8 cellular contexts compared by ENCODE assay signal in the genomic region with DNA sequence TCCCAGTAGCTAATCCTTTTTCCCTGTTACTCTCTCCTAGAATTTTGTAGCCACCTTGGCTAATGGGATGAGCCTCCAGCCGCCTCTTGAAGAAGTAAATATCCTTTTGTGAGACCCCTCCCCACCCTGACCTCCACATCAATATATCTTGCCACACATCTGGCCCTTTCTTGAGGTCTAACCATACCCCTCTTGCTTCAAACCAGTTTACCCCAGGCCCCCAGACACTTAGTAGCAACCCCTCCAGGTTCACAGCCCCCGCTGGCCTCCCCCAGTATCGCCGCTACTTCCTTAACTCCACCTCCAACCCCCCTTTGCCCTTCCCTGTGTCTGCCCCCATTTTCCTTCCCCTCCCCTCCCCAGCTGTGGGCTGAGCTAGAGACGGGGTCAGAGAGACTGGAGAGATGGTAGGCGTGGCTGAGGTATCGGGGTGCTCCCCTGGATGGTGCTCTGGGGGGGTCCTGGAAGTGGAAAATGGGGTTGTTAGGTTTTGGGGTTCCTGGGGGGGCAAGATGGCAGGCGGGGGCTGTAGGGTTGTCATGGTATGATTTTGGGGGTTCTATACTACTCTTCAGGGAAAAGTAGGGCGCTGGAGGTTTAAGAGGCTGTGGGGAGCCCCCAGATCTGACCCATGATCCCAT. TPM values are rescaled to one million over a fixed set of nuclear protein-coding genes. Genes with fewer than 3 reads are reported as not detected.
A peak's percentile ranks its signal among the peaks of the same experiment; 100 is the strongest.
DNase-seq lines count a peak whose midpoint lies in the region; ATAC-seq and TF ChIP-seq lines count a peak whose summit lies in the region.

No MANE protein-coding gene starts in this region.

- no peak for DNase-seq in T-helper 2 cell treated with Interferon-gamma antibody and Interleukin-4, amounts not matched to agents 5 μg/mL and 100 μg/mL, for 36 hours (ENCODE audit: low spot score)
- DNase-seq in T-helper 2 cell (no peak), activated B cell treated with CpG ODN at 0.5 μM for 24 hours (no peak), stomach (no peak), LoVo (ENCODE audit: low spot score) (no peak)
- no peak for DNase-seq in stimulated activated CD4-positive, alpha-beta T cell treated with anti-CD3 and anti-CD28 coated beads, Interleukin-4, amount 100 ng/mL, for 24 hours

- ATAC-seq in activated B cell treated with CpG ODN at 0.5 μM for 24 hours (ENCODE audit: low read depth): no peak
- no peak for ATAC-seq in GM21576 (IDR thresholded peaks at IDR 0.05; ENCODE audit: unreplicated experiment)

- peak overlapping the region; percentile 21 for H3K4me3 Mint-ChIP-seq in T-helper 2 cell treated with Interferon-gamma antibody and Interleukin-4, amounts not matched to agents 5 μg/mL and 100 μg/mL, for 36 hours
- H3K4me3 Mint-ChIP-seq in activated B cell treated with CpG ODN at 0.5 μM for 24 hours: peak overlapping the region; percentile 28

- H3K36me3 Mint-ChIP-seq in T-helper 2 cell treated with Interferon-gamma antibody and Interleukin-4, amounts not matched to agents 5 μg/mL and 100 μg/mL, for 36 hours (ENCODE audit: low read depth): peaks cover 20% of the 10 kb centered on the region
- H3K36me3 Mint-ChIP-seq in activated B cell treated with CpG ODN at 0.5 μM for 24 hours (ENCODE audit: low read depth): peaks cover 50% of the 10 kb centered on the region

- 44 to 58% (median 50%) methylated on average over 9 of the region's 9 CpGs for WGBS in stomach, 5 donors

- H3K4me1 ChIP-seq in iPS-15b (ENCODE audit: control insufficient read depth, insufficient read depth, low read length) (peaks cover 7% of the 10 kb centered on the region), stomach (peaks cover 39 to 54% (median 49%) of the 10 kb centered on the region in 4 donors)

- POLR2A ChIA-PET in activated B cell treated with CpG ODN at 0.5 μM for 24 hours (lab: Charles Lee): interaction anchor here (0.8 to 6.0 kb wide), 2 partner anchors 38 to 89 kb away, joined by 3 to 69 read pairs; a partner anchor contains a TSS

- CTCF ChIA-PET in activated B cell treated with CpG ODN at 0.5 μM for 24 hours (lab: Charles Lee): interaction anchor here (0.6 to 2.3 kb wide), 10 partner anchors 8 to 166 kb away, joined by 3 to 13 read pairs (median 4); a partner anchor contains a TSS

- TF ChIP-seq CTCF in activated B cell treated with CpG ODN at 0.5 μM for 24 hours (IDR thresholded peaks at IDR 0.05) (no peak), stomach (IDR thresholded peaks at IDR 0.05) (no peak)

- H3K9me3 Mint-ChIP-seq in T-helper 2 cell treated with Interferon-gamma antibody and Interleukin-4, amounts not matched to agents 5 μg/mL and 100 μg/mL, for 36 hours: no peaks in the 10 kb centered on the region
- no peaks in the 10 kb centered on the region for H3K9me3 Mint-ChIP-seq in activated B cell treated with CpG ODN at 0.5 μM for 24 hours

- peak overlapping the region; percentile 45 for H3K27ac Mint-ChIP-seq in T-helper 2 cell treated with Interferon-gamma antibody and Interleukin-4, amounts not matched to agents 5 μg/mL and 100 μg/mL, for 36 hours
- peak overlapping the region; percentile 69 for H3K27ac Mint-ChIP-seq in activated B cell treated with CpG ODN at 0.5 μM for 24 hours

- H3K27me3 ChIP-seq in iPS-15b (ENCODE audit: control insufficient read depth, insufficient read depth, low read length) (no peaks in the 10 kb centered on the region), stomach (no peaks in the 10 kb centered on the region)

- peaks cover 25% of the 10 kb centered on the region for H3K4me1 Mint-ChIP-seq in T-helper 2 cell treated with Interferon-gamma antibody and Interleukin-4, amounts not matched to agents 5 μg/mL and 100 μg/mL, for 36 hours (ENCODE audit: low read depth)
- peaks cover 44% of the 10 kb centered on the region for H3K4me1 Mint-ChIP-seq in activated B cell treated with CpG ODN at 0.5 μM for 24 hours

- no peaks in the 10 kb centered on the region for H3K27me3 Mint-ChIP-seq in T-helper 2 cell treated with Interferon-gamma antibody and Interleukin-4, amounts not matched to agents 5 μg/mL and 100 μg/mL, for 36 hours (ENCODE audit: low read depth)
- no peaks in the 10 kb centered on the region for H3K27me3 Mint-ChIP-seq in activated B cell treated with CpG ODN at 0.5 μM for 24 hours

- TF ChIP-seq EP300 in stomach (IDR thresholded peaks at IDR 0.05): no peak

- TF ChIP-seq POLR2A in stomach (IDR thresholded peaks at IDR 0.05): no peak

- H3K36me3 ChIP-seq in iPS-15b (ENCODE audit: control insufficient read depth, insufficient read depth, low read length): peaks cover 35% of the 10 kb centered on the region
- peaks cover 35 to 51% (median 41%) of the 10 kb centered on the region in 4 donors for H3K36me3 ChIP-seq in stomach

- H3K9me3 ChIP-seq in iPS-15b (ENCODE audit: control insufficient read depth, insufficient read depth, low read length): no peaks in the 10 kb centered on the region
- no peaks in the 10 kb centered on the region for H3K9me3 ChIP-seq in stomach

- H3K4me3 ChIP-seq in iPS-15b (ENCODE audit: low read depth, low read length) (peak overlapping the region; percentile 16), stomach (peak overlapping the region in 2 of 4 donors; percentile 22 to 95)

- H3K9ac ChIP-seq in iPS-15b (ENCODE audit: low read depth, low read length): no peak overlapping the region

- intact Hi-C loops in activated B cell treated with CpG ODN at 0.5 μM for 24 hours (cut with micrococcal nuclease): loop anchor here (1.0 to 10.0 kb wide), 10 partner anchors 110 to 1043 kb away; a partner anchor contains a TSS
- intact Hi-C loops in stomach (cut with DNase I; ENCODE audit: low total_unique reads): no loop called here

- H3K27ac ChIP-seq in stomach: peak overlapping the region in 4 of 5 donors; percentile 53 to 95 (median 80)

RNA-seq across cellular contexts. Expression of a gene that starts 2.9 kb away (rescaled TPM):
- total RNA-seq in activated B cell treated with CpG ODN at 0.5 μM for 24 hours (372 and 376 TPM in 2 replicates), stomach (100 to 1,000 TPM in 3 of 5 donors, 10 to 100 TPM in 2; 53.3 to 131 (median 104) TPM)
- 100 to 1,000 TPM; 102 to 111 (median 111) TPM for polyA plus RNA-seq in stomach

RNA-seq across cellular contexts. Expression of a gene that starts 9.4 kb away (rescaled TPM):
- total RNA-seq in activated B cell treated with CpG ODN at 0.5 μM for 24 hours (6.8 and 9.5 TPM in 2 replicates), stomach (1 to 10 TPM in 2 of 5 donors, not detected in 3; 1.1 to 1.7 TPM)
- 1 to 10 TPM in 1 of 3 donors, under 1 TPM in 2; 0.61 to 2.5 (median 1.00) TPM for polyA plus RNA-seq in stomach

RNA-seq across cellular contexts. Expression of a gene that starts 11.0 kb away (rescaled TPM):
- 0.35 and 0.51 TPM in 2 replicates for total RNA-seq in activated B cell treated with CpG ODN at 0.5 μM for 24 hours
- total RNA-seq in stomach: 10 to 100 TPM in 1 of 5 donors, 1 to 10 TPM in 2, not detected in 2; 1.8 to 35.6 (median 3.0) TPM
- polyA plus RNA-seq in stomach: 10 to 100 TPM in 1 of 3 donors, 1 to 10 TPM in 2; 2.4 to 11.0 (median 3.1) TPM

RNA-seq across cellular contexts. Expression of a gene that starts 14.2 kb away (rescaled TPM):
- total RNA-seq in activated B cell treated with CpG ODN at 0.5 μM for 24 hours: 30.7 and 39.1 TPM in 2 replicates
- total RNA-seq in stomach: 10 to 100 TPM in 1 of 5 donors, 1 to 10 TPM in 4; 2.3 to 10.7 (median 7.5) TPM
- 10 to 100 TPM; 12.8 to 23.3 (median 22.4) TPM for polyA plus RNA-seq in stomach

RNA-seq across cellular contexts. Expression of a gene that starts 14.3 kb away (rescaled TPM):
- total RNA-seq in activated B cell treated with CpG ODN at 0.5 μM for 24 hours (145 and 171 TPM in 2 replicates), stomach (100 to 1,000 TPM in 4 of 5 donors, 10 to 100 TPM in 1; 28.3 to 380 (median 104) TPM)
- polyA plus RNA-seq in stomach: 100 to 1,000 TPM; 104 to 148 (median 114) TPM
